ENCODE assay signal across 21 cellular contexts in genomic region chr4:164550989-164551712, GRCh38.
DNase-seq lines count a peak whose midpoint lies in the region; ATAC-seq, FAIRE-seq and TF ChIP-seq lines count a peak whose summit lies in the region.
"Had no signal": no experiment of that assay in that cellular context is flagged by ENCODE, and none has a peak within 500 bp of the region (broad histone marks: within the 10 kb centered on the region; RNA-seq: fewer than 3 reads in every experiment).

No MANE protein-coding gene starts in this region.

- no peak overlapping the region for H2AK5ac ChIP-seq in neuronal stem cell (ENCODE audit: low read depth, low read length)

- H3K4me3 ChIP-seq in Karpas-422 (ENCODE audit: low read length) (no peak overlapping the region), neuronal stem cell (ENCODE audit: low read length in 2 of 2) (no peak overlapping the region), small intestine (ENCODE audit: low read depth in 1 of 2, low read length in 2 of 2) (no peak overlapping the region)
- H3K4me3 ChIP-seq: BLaER1 treated with 17β-estradiol and CSF1 and Interleukin-3, amounts not matched to agents 10 nM and 100 nM; K562 had no signal

- no peak overlapping the region for H4K91ac ChIP-seq in neuronal stem cell (ENCODE audit: low read depth, low read length, poor library complexity)

- H3K27ac Mint-ChIP-seq in WTC11 (no peak overlapping the region; the same call in 1 of the 2 replicates), glutamatergic neuron (ENCODE audit: unreplicated experiment) (no peak overlapping the region)
- H3K27ac Mint-ChIP-seq: B cell; CD8-positive, alpha-beta T cell; HFFc6 had no signal

- H2BK12ac ChIP-seq in neuronal stem cell (ENCODE audit: low read length) = no peak overlapping the region

- H4K20me1 ChIP-seq in Karpas-422 (ENCODE audit: insufficient read depth, low read depth, low read length) = no peaks in the 10 kb centered on the region
- H4K20me1 ChIP-seq: BLaER1 treated with 17β-estradiol and CSF1 and Interleukin-3, amounts not matched to agents 10 nM and 100 nM had no signal

- WGBS in neuronal stem cell (ENCODE audit: extremely low coverage in 2 of 2, insufficient read length in 2 of 2, insufficient replicate concordance in 1 of 2), 2 donors = no CpG with 5 or more reads among the region's 5 CpGs
- WGBS in small intestine, 3 donors = 72 to 81% (median 74%) methylated on average over 5 of the region's 5 CpGs

- H3K4me1 ChIP-seq in Karpas-422 (ENCODE audit: low read length) = no peaks in the 10 kb centered on the region
- H3K4me1 ChIP-seq in neuronal stem cell (ENCODE audit: control insufficient read depth in 2 of 2, insufficient read depth in 1 of 2, low read depth in 1 of 2, low read length in 2 of 2) = peaks cover 0 to 1% of the 10 kb centered on the region in 2 donors
- H3K4me1 ChIP-seq in small intestine (ENCODE audit: control insufficient read depth in 2 of 2, insufficient read depth in 1 of 2, low read depth in 1 of 2, low read length in 1 of 2) = no peaks in the 10 kb centered on the region
- H3K4me1 ChIP-seq: BLaER1 treated with 17β-estradiol and CSF1 and Interleukin-3, amounts not matched to agents 10 nM and 100 nM had no signal

- no peaks in the 10 kb centered on the region for H3K79me1 ChIP-seq in neuronal stem cell (ENCODE audit: low read depth, low read length)

- POLR2A ChIA-PET in WTC11 (lab: Charles Lee) = no interaction called here

- no peak overlapping the region for H2BK120ac ChIP-seq in neuronal stem cell (ENCODE audit: low read depth, low read length)

- no peak overlapping the region for H3K27ac ChIP-seq in Karpas-422 (ENCODE audit: low read length)
- no peak overlapping the region for H3K27ac ChIP-seq in neuronal stem cell (replicated peaks; ENCODE audit: low read length)
- H3K27ac ChIP-seq in small intestine (ENCODE audit: low read depth in 1 of 2, low read length in 1 of 2) = no peak overlapping the region
- H3K27ac ChIP-seq: BLaER1 treated with 17β-estradiol and CSF1 and Interleukin-3, amounts not matched to agents 10 nM and 100 nM had no signal

- H2BK5ac ChIP-seq in neuronal stem cell (ENCODE audit: low read length) = peak overlapping the region; percentile 45

- H3K27me3 ChIP-seq in Karpas-422 (ENCODE audit: low read length) (no peaks in the 10 kb centered on the region), neuronal stem cell (ENCODE audit: control insufficient read depth in 3 of 3, insufficient read depth in 3 of 3, low read depth in 1 of 3, low read length in 3 of 3) (no peaks in the 10 kb centered on the region), small intestine (ENCODE audit: control insufficient read depth in 2 of 2, insufficient read depth in 2 of 2, low read length in 2 of 2) (no peaks in the 10 kb centered on the region)
- H3K27me3 ChIP-seq: BLaER1 treated with 17β-estradiol and CSF1 and Interleukin-3, amounts not matched to agents 10 nM and 100 nM had no signal

- no peaks in the 10 kb centered on the region for H3K79me2 ChIP-seq in Karpas-422 (ENCODE audit: low read length)

- DNase-seq in ELF-1 (ENCODE audit: low read depth, low spot score) (peak; percentile 15), Karpas-422 (peak; percentile 35), WTC11 (ENCODE audit: low spot score) (no peak), neuronal stem cell (ENCODE audit: low spot score) (no peak), small intestine (no peak), glutamatergic neuron (no peak), H4 (ENCODE audit: low spot score) (no peak)
- no peak for DNase-seq in effector CD4-positive, alpha-beta T cell
- DNase-seq: CD8-positive, alpha-beta T cell; COR-L47; DMS153; DMS79; GF-D8; HFFc6; IMR-90 had no signal

- no peaks in the 10 kb centered on the region; the same call in 1 of the 2 replicates for H3K36me3 Mint-ChIP-seq in WTC11
- no peaks in the 10 kb centered on the region for H3K36me3 Mint-ChIP-seq in glutamatergic neuron (ENCODE audit: unreplicated experiment)
- H3K36me3 Mint-ChIP-seq: CD8-positive, alpha-beta T cell had no signal

- H3K4me1 Mint-ChIP-seq in WTC11 = peaks cover 10% of the 10 kb centered on the region
- peaks cover 4% of the 10 kb centered on the region for H3K4me1 Mint-ChIP-seq in glutamatergic neuron (ENCODE audit: low read depth, unreplicated experiment)
- H3K4me1 Mint-ChIP-seq: B cell had no signal

- H3K14ac ChIP-seq in neuronal stem cell (ENCODE audit: low read length) = no peak overlapping the region

- H3K36me3 ChIP-seq in Karpas-422 (ENCODE audit: insufficient read depth, low read length) = no peaks in the 10 kb centered on the region
- no peaks in the 10 kb centered on the region for H3K36me3 ChIP-seq in neuronal stem cell (replicated peaks in 1 of 2; ENCODE audit: control insufficient read depth in 2 of 2, insufficient read depth in 2 of 2, low read length in 2 of 2)
- H3K36me3 ChIP-seq in small intestine (ENCODE audit: control insufficient read depth in 2 of 2, insufficient read depth in 2 of 2, low read length in 2 of 2) = no peaks in the 10 kb centered on the region
- H3K36me3 ChIP-seq: BLaER1 treated with 17β-estradiol and CSF1 and Interleukin-3, amounts not matched to agents 10 nM and 100 nM had no signal

- peak overlapping the region; percentile 2 for H3K18ac ChIP-seq in neuronal stem cell (ENCODE audit: low read length)

- peak; percentile 74 for ATAC-seq in WTC11
- ATAC-seq: CD8-positive, alpha-beta T cell; HCT116; K562 had no signal

- no peak overlapping the region for H3K4ac ChIP-seq in neuronal stem cell (ENCODE audit: low read length)

- H3K9me3 Mint-ChIP-seq in WTC11 = peaks cover 4% of the 10 kb centered on the region; the same call in 1 of the 2 replicates
- H3K9me3 Mint-ChIP-seq in glutamatergic neuron (ENCODE audit: unreplicated experiment) = no peaks in the 10 kb centered on the region
- H3K9me3 Mint-ChIP-seq: CD8-positive, alpha-beta T cell had no signal

- H3K4me2 ChIP-seq in Karpas-422 (ENCODE audit: low read depth, low read length, poor library complexity, severe bottlenecking) (no peak overlapping the region), neuronal stem cell (ENCODE audit: insufficient read depth, low read length, poor library complexity, severe bottlenecking) (no peak overlapping the region)
- H3K4me2 ChIP-seq: BLaER1 treated with 17β-estradiol and CSF1 and Interleukin-3, amounts not matched to agents 10 nM and 100 nM had no signal

- no peak overlapping the region for H2AFZ ChIP-seq in Karpas-422 (ENCODE audit: low read length)
- H2AFZ ChIP-seq in neuronal stem cell (ENCODE audit: low read length) = peak overlapping the region; percentile 14

- no peak for FAIRE-seq in small intestine (lab: Jason Lieb, UNC)
- FAIRE-seq: H54, HTR-8/SVneo, K562 had no signal

- H3K27me3 Mint-ChIP-seq in WTC11 (ENCODE audit: low read depth) = no peaks in the 10 kb centered on the region
- H3K27me3 Mint-ChIP-seq in glutamatergic neuron (ENCODE audit: unreplicated experiment) = no peaks in the 10 kb centered on the region
- H3K27me3 Mint-ChIP-seq: B cell had no signal

- H2BK15ac ChIP-seq in neuronal stem cell (ENCODE audit: low read length) = no peak overlapping the region

- H3K4me3 Mint-ChIP-seq in WTC11 (no peak overlapping the region), glutamatergic neuron (ENCODE audit: unreplicated experiment) (no peak overlapping the region)
- H3K4me3 Mint-ChIP-seq: B cell; CD8-positive, alpha-beta T cell; HFFc6 had no signal

- no peak overlapping the region for H4K8ac ChIP-seq in neuronal stem cell (ENCODE audit: low read depth, low read length)

- no peak overlapping the region for H3K23ac ChIP-seq in neuronal stem cell (ENCODE audit: low read depth, low read length, poor library complexity)

- CTCF ChIA-PET in WTC11 (lab: Charles Lee) = no interaction called here

- H3K9me3 ChIP-seq in Karpas-422 (ENCODE audit: low read length) = no peaks in the 10 kb centered on the region
- no peaks in the 10 kb centered on the region for H3K9me3 ChIP-seq in neuronal stem cell (replicated peaks in 1 of 2; ENCODE audit: control insufficient read depth in 2 of 2, insufficient read depth in 1 of 2, low read depth in 1 of 2, low read length in 2 of 2)
- no peaks in the 10 kb centered on the region for H3K9me3 ChIP-seq in small intestine (ENCODE audit: control insufficient read depth, low read depth)

- no peaks in the 10 kb centered on the region for H3K9me2 ChIP-seq in Karpas-422 (replicated peaks; ENCODE audit: insufficient read depth, low read length)

- H3K9ac ChIP-seq in Karpas-422 (ENCODE audit: low read length) (no peak overlapping the region), neuronal stem cell (ENCODE audit: low read depth, low read length, poor library complexity) (no peak overlapping the region)
- H3K9ac ChIP-seq: BLaER1 treated with 17β-estradiol and CSF1 and Interleukin-3, amounts not matched to agents 10 nM and 100 nM had no signal

- TF ChIP-seq CTCF in WTC11 (IDR thresholded peaks at IDR 0.05) = no peak
- no peak for TF ChIP-seq CTCF in glutamatergic neuron (IDR thresholded peaks at IDR 0.05; ENCODE audit: partially characterized antibody, unreplicated experiment)

TF ChIP-seq in WTC11, 78 proteins besides CTCF, POLR2A, EP300 and RAD21 (continues in another document):
- TF ChIP-seq ZNF512 (CRISPR knock-in tag; IDR thresholded peaks at IDR 0.05; ENCODE audit: borderline replicate concordance) (no peak), PRRX2 (CRISPR knock-in tag; IDR thresholded peaks at IDR 0.05) (no peak), SOX15 (CRISPR knock-in tag; IDR thresholded peaks at IDR 0.05) (no peak), ZNF121 (CRISPR knock-in tag; IDR thresholded peaks at IDR 0.05) (no peak), ATF1 (CRISPR knock-in tag; IDR thresholded peaks at IDR 0.05) (no peak)

Comparison
In these comparisons a context has a peak if more than half of its experiments do, and no peak if none do; other contexts are left out.
1. DNase-seq: peak in ELF-1 (single experiment) and Karpas-422 (single experiment); none in WTC11 (single experiment), neuronal stem cell (single experiment), small intestine (single experiment), glutamatergic neuron (single experiment), effector CD4-positive, alpha-beta T cell (single experiment) and H4 (single experiment).